8 cellular contexts compared by ENCODE assay signal in genomic region chr1:4652631-4653327, GRCh38. TPM values are rescaled to one million over a fixed set of nuclear protein-coding genes. Genes with fewer than 3 reads are reported as not detected.
A peak's percentile ranks its signal among the peaks of the same experiment; 100 is the strongest.
DNase-seq lines count a peak whose midpoint lies in the region; ATAC-seq, FAIRE-seq and TF ChIP-seq lines count a peak whose summit lies in the region.

No MANE protein-coding gene starts in this region.

- H3K27ac Mint-ChIP-seq in neural progenitor cell: no peak overlapping the region

- peaks cover 98% of the 10 kb centered on the region for H3K27me3 ChIP-seq in neural progenitor cell

- no peak overlapping the region for H3K4me3 ChIP-seq in A549
- H3K4me3 ChIP-seq in neural progenitor cell: no peak overlapping the region

- 40% methylated on average over 6 of the region's 31 CpGs for WGBS in A549 (ENCODE audit: missing lambda C conversion rate)

- no peaks in the 10 kb centered on the region for H3K9me3 Mint-ChIP-seq in neural progenitor cell

- peaks cover 22% of the 10 kb centered on the region for H3K4me1 Mint-ChIP-seq in neural progenitor cell

- peaks cover 17% of the 10 kb centered on the region for H3F3A ChIP-seq in neural progenitor cell (ENCODE audit: low read depth)

- H3K4me3 Mint-ChIP-seq in neural progenitor cell: no peak overlapping the region

- H3K4me1 ChIP-seq in A549: peaks cover 24% of the 10 kb centered on the region
- peaks cover 14% of the 10 kb centered on the region for H3K4me1 ChIP-seq in neural progenitor cell

- TF ChIP-seq EP300 in A549 (IDR thresholded peaks at IDR 0.05): no peak

- POLR2A ChIA-PET in A549 (lab: Yijun Ruan, JAX): no interaction called here

- TF ChIP-seq POLR2A in A549 (IDR thresholded peaks at IDR 0.05; ENCODE audit: low read length) (no peak), erythroblast (IDR thresholded peaks at IDR 0.05; ENCODE audit: low read length) (no peak)

- H3K9ac ChIP-seq in neural progenitor cell: no peak overlapping the region

- H2AFZ ChIP-seq in neural progenitor cell (replicated peaks): no peak overlapping the region

- peak; percentile 23 to 49; a peak in 2 of 5 replicates for TF ChIP-seq RAD21 in A549 (conservative IDR thresholded peaks at IDR 0.05 in 1 of 2, IDR thresholded peaks at IDR 0.05 in 1 of 2)

- TF ChIP-seq CTCF in A549 (IDR thresholded peaks at IDR 0.05) (peak; percentile 71), neural progenitor cell (IDR thresholded peaks at IDR 0.05) (peak; percentile 95)

- ATAC-seq in A549 (peak; percentile 48 to 83; a peak in 4 of 6 replicates), GM19043 (IDR thresholded peaks at IDR 0.05; ENCODE audit: low read depth, unreplicated experiment) (peak; percentile 61), HG02623 (IDR thresholded peaks at IDR 0.05; ENCODE audit: unreplicated experiment) (no peak)

- H3K4me2 ChIP-seq in A549: peak overlapping the region; percentile 57
- no peak overlapping the region for H3K4me2 ChIP-seq in neural progenitor cell

- peaks cover 28% of the 10 kb centered on the region for H4K20me1 ChIP-seq in neural progenitor cell (ENCODE audit: low read depth)

- DNase-seq in A549 (ENCODE audit: low read depth in 1 of 2, low spot score in 1 of 2) (peak; percentile 58 to 62), NCI-H774 (lab: John Stamatoyannopoulos, UW) (peak; percentile 1), activated T-cell treated with anti-CD3 and anti-CD28 coated beads for 1 hour (ENCODE audit: low read depth) (peak; percentile 48), erythroblast (lab: John Stamatoyannopoulos, UW) (peak; percentile 35 to 58), neural progenitor cell (ENCODE audit: low spot score) (peak; percentile 80), substantia nigra (lab: John Stamatoyannopoulos, UW) (peak in 41 of 49 donors; percentile 9 to 76 (median 37))

- no peaks in the 10 kb centered on the region for H3K36me3 Mint-ChIP-seq in neural progenitor cell

- CTCF ChIA-PET in A549 (lab: Yijun Ruan, JAX): no interaction called here

- H3K36me3 ChIP-seq in neural progenitor cell: no peaks in the 10 kb centered on the region

- peaks cover 14% of the 10 kb centered on the region for H3K27me3 Mint-ChIP-seq in neural progenitor cell (ENCODE audit: insufficient read depth, low read depth)

- FAIRE-seq in A549 (lab: Jason Lieb, UNC): no peak

- H3K27ac ChIP-seq in A549: peak overlapping the region; percentile 83 to 89
- H3K27ac ChIP-seq in neural progenitor cell: no peak overlapping the region
- no peak overlapping the region for H3K27ac ChIP-seq in substantia nigra (ENCODE audit: low read depth, low read length, poor library complexity, severe bottlenecking)

- no peaks in the 10 kb centered on the region for H3K9me3 ChIP-seq in A549
- H3K9me3 ChIP-seq in neural progenitor cell (ENCODE audit: low read depth): no peaks in the 10 kb centered on the region

- no peaks in the 10 kb centered on the region for H3K79me2 ChIP-seq in neural progenitor cell (ENCODE audit: low read depth)

TF ChIP-seq in A549, 52 proteins besides CTCF, POLR2A, EP300 and RAD21:
- TF ChIP-seq POLR2AphosphoS2 (conservative IDR thresholded peaks at IDR 0.05; ENCODE audit: low read length) (no peak), CBX2 (IDR thresholded peaks at IDR 0.05; ENCODE audit: borderline replicate concordance, low read depth) (no peak), PBX3 (IDR thresholded peaks at IDR 0.05) (no peak), MAZ (IDR thresholded peaks at IDR 0.05; ENCODE audit: borderline replicate concordance, low read depth, low read length) (no peak), KDM5A (IDR thresholded peaks at IDR 0.05) (no peak), HOXB13 (CRISPR knock-in tag; IDR thresholded peaks at IDR 0.05; ENCODE audit: low read depth) (no peak), KDM1A (IDR thresholded peaks at IDR 0.05; ENCODE audit: low read depth) (no peak), ZC3H11A (IDR thresholded peaks at IDR 0.05) (no peak), SMC3 (IDR thresholded peaks at IDR 0.05) (peak; percentile 45), ELK1 (IDR thresholded peaks at IDR 0.05; ENCODE audit: low read depth, low read length) (no peak), USF2 (IDR thresholded peaks at IDR 0.05) (no peak), MAX (IDR thresholded peaks at IDR 0.05) (0 out of 2 replicates have a peak, but pooled peaks have one; percentile 15), BHLHE40 (IDR thresholded peaks at IDR 0.05; ENCODE audit: low read depth, low read length) (no peak), JUNB (IDR thresholded peaks at IDR 0.05) (no peak), MAFK (IDR thresholded peaks at IDR 0.05; ENCODE audit: partially characterized antibody) (peak; percentile 89), NFE2L2 (conservative IDR thresholded peaks at IDR 0.05; ENCODE audit: low read length) (peak; percentile 84), RCOR1 (IDR thresholded peaks at IDR 0.05; ENCODE audit: low read depth, low read length) (no peak), HOXA7 (CRISPR knock-in tag; IDR thresholded peaks at IDR 0.05) (no peak), ZNF302 (CRISPR knock-in tag; IDR thresholded peaks at IDR 0.05) (no peak), CBX8 (IDR thresholded peaks at IDR 0.05) (no peak), CEBPB (IDR thresholded peaks at IDR 0.05) (no peak)

RNA-seq across cellular contexts. Expression of gene AJAP1, which starts 1.6 kb away (rescaled TPM):
- polyA plus RNA-seq in A549 (2011; rRNA removed): not detected in 2 replicates
- not detected in 2 replicates for polyA plus RNA-seq in A549 (2012; cell fraction: cytosol; rRNA removed)
- not detected in 2 replicates for polyA plus RNA-seq in A549 (2012; cell fraction: nucleus; rRNA removed)
- polyA plus RNA-seq in A549 (2017; fragmentation: RNase III; extraction: RNeasy Plus Mini Kit Qiagen cat#74134 plus additional on column Dnase treatment): not detected in 3 replicates
- polyA minus RNA-seq in A549 (2011; rRNA and poly(A)+ RNA removed): not detected in 2 replicates
- 0.19 and 0.21 TPM in 2 replicates for total RNA-seq in neural progenitor cell (ENCODE audit: low replicate concordance)

Comparison
In these comparisons a context has a peak if more than half of its experiments do, and no peak if none do; other contexts are left out.
1. DNase-seq: peak in every context shown above with its lines; median percentile 80 in neural progenitor cell; 60 in A549; 48 in activated T-cell treated with anti-CD3 and anti-CD28 coated beads for 1 hour; 46 in erythroblast; 37 in substantia nigra; 1 in NCI-H774.
2. H3K27ac ChIP-seq: peak in A549 (2 of 2); none in neural progenitor cell (single experiment) and substantia nigra (single experiment).